Comparison of ENCODE assay signal across 1 cellular context in the genomic region with DNA sequence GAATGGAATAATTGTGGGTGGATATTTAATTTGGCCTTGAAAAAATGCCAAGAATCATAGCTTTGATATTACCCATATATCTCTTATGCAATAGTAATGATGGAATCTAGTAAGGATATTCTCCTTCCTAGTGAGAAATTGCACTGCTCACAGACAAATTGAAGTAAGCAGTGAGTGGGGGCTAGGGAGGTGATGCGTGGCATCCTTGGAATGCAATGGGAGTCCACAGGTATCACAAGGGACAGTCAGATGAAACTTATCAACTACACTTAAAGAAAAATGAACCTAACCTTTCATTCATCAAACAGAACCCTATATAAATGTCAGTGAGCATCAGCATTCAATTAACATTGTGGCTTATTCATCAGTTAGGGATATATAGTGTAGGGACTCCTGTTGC.
A peak's percentile ranks its signal among the peaks of the same experiment; 100 is the strongest.
TF ChIP-seq lines count a peak whose summit lies in the region.

No MANE protein-coding gene starts in this region.

TF ChIP-seq in H1, 55 proteins besides CTCF, POLR2A, EP300 and RAD21:
- TF ChIP-seq CBX8 (IDR thresholded peaks at IDR 0.05; ENCODE audit: borderline replicate concordance, low read depth, low read length) (no peak), TBP (IDR thresholded peaks at IDR 0.05; ENCODE audit: low read depth, low read length) (no peak), FOSL1 (IDR thresholded peaks at IDR 0.05; ENCODE audit: insufficient read depth, low read depth, low read length) (no peak), TEAD4 (IDR thresholded peaks at IDR 0.05; ENCODE audit: low read depth, low read length) (peak; percentile 96), JUN (IDR thresholded peaks at IDR 0.05; ENCODE audit: low read depth, low read length) (no peak), SP2 (IDR thresholded peaks at IDR 0.05; ENCODE audit: low read length) (no peak)
